ENCODE assay signal across 2 cellular contexts in genomic region chr6:137736919-137737318, GRCh38.
A peak's percentile ranks its signal among the peaks of the same experiment; 100 is the strongest.
TF ChIP-seq lines count a peak whose summit lies in the region.

No MANE protein-coding gene starts in this region.

TF ChIP-seq in HepG2, 621 proteins besides CTCF, POLR2A, EP300 and RAD21:
- TF ChIP-seq CEBPG (CRISPR knock-in tag; IDR thresholded peaks at IDR 0.05) (peak; percentile 48; the same call in 1 of the 2 replicates), JDP2 (CRISPR knock-in tag; IDR thresholded peaks at IDR 0.05; ENCODE audit: borderline replicate concordance) (no peak), ZBTB38 (CRISPR knock-in tag; IDR thresholded peaks at IDR 0.05) (0 out of 2 replicates have a peak, but pooled peaks have one; percentile 0), CEBPB (IDR thresholded peaks at IDR 0.05; ENCODE audit: borderline replicate concordance, low read depth, low read length) (peak; percentile 57; the same call in 1 of the 2 replicates), HOMEZ (CRISPR knock-in tag; IDR thresholded peaks at IDR 0.05; ENCODE audit: low read depth) (no peak)

TF ChIP-seq in K562, 482 proteins besides CTCF, POLR2A, EP300 and RAD21:
- TF ChIP-seq HOMEZ (CRISPR knock-in tag; IDR thresholded peaks at IDR 0.05) (no peak), SP1 (CRISPR knock-in tag; IDR thresholded peaks at IDR 0.05) (no peak), BCOR (IDR thresholded peaks at IDR 0.05) (no peak), NCOR1 (IDR thresholded peaks at IDR 0.05) (no peak), CEBPB (tag; IDR thresholded peaks at IDR 0.05) (peak; percentile 58), CEBPG (CRISPR knock-in tag; IDR thresholded peaks at IDR 0.05) (no peak), CEBPG (tag; conservative IDR thresholded peaks at IDR 0.05 in 1 of 2, IDR thresholded peaks at IDR 0.05 in 1 of 2) (peak in 1 of 2 experiments; percentile 65; a peak in 3 of 4 replicates), ETS2 (tag; IDR thresholded peaks at IDR 0.05; ENCODE audit: borderline replicate concordance, poor library complexity, severe bottlenecking) (no peak), BRF2 (IDR thresholded peaks at IDR 0.05; ENCODE audit: borderline replicate concordance, insufficient read depth, insufficient read length) (no peak), ZNF696 (CRISPR knock-in tag; conservative IDR thresholded peaks at IDR 0.05) (no peak), TCF3 (CRISPR knock-in tag; IDR thresholded peaks at IDR 0.05) (no peak), SRSF9 (IDR thresholded peaks at IDR 0.05; ENCODE audit: borderline replicate concordance, low read depth, low read length) (no peak), TRIM24 (IDR thresholded peaks at IDR 0.05) (no peak), SNIP1 (IDR thresholded peaks at IDR 0.05; ENCODE audit: low read depth) (no peak), ZC3H11A (IDR thresholded peaks at IDR 0.05; ENCODE audit: low read depth, low read length) (no peak), NKRF (IDR thresholded peaks at IDR 0.05; ENCODE audit: borderline replicate concordance) (no peak), ZNF197 (CRISPR knock-in tag; IDR thresholded peaks at IDR 0.05; ENCODE audit: low read depth) (no peak), SOX6 (IDR thresholded peaks at IDR 0.05) (no peak)
